Comparison of ENCODE assay signal across 22 cellular contexts in the genomic region with DNA sequence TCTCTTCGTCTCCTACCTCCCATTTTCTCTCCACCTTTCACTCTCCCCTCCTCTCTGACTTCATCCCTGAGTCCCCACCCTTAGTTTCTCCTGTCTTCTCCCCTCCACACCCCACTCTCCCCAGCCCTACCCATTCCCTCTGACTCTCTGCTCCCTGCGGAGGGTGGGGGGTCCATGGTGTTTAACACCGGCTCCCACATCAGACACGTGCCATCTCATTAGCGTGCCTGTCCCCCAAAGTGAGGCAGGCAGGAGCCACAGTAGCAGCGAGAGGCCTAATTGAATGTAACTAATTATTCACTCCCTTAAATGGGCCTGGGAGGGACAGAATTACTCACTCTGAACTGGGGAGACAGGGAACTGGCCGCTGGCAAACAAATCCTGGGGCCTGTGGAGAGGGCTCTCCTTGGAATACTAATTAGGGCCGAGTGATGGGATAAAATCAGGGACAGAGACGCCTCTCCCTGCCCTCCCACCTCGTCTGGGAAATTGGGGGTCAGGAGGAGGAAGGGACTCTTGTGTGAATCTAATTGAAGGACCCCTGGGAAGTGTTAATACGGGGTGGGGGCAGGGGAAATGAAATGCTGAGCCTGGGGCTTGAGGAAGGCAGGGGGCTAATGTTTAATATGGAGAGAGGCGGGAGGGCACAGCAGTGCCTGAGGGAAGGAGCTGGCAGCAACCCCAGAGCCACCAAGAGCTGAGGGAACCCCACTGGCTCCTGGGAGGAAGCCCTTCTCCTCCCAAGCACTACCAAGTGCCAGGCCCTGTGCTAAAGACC. TPM values are rescaled to one million over a fixed set of nuclear protein-coding genes. Genes with fewer than 3 reads are reported as not detected.
DNase-seq lines count a peak whose midpoint lies in the region; ATAC-seq and TF ChIP-seq lines count a peak whose summit lies in the region.
"Had no signal": no experiment of that assay in that cellular context is flagged by ENCODE, and none has a peak within 500 bp of the region (broad histone marks: within the 10 kb centered on the region; RNA-seq: fewer than 3 reads in every experiment).

No MANE protein-coding gene starts in this region.

- H3K4me1 Mint-ChIP-seq in neural progenitor cell (peaks cover 32% of the 10 kb centered on the region), Calu3 (ENCODE audit: low read depth, unreplicated experiment) (no peaks in the 10 kb centered on the region)

- H3K9me3 ChIP-seq in RWPE2 (ENCODE audit: severe bottlenecking) (no peaks in the 10 kb centered on the region), neural progenitor cell (ENCODE audit: low read depth) (no peaks in the 10 kb centered on the region)
- H3K9me3 ChIP-seq: breast epithelium, Peyer's patch, SJSA1, transverse colon had no signal

- no peak for TF ChIP-seq CTCF in RWPE2 (IDR thresholded peaks at IDR 0.05; ENCODE audit: poor library complexity, severe bottlenecking)
- TF ChIP-seq CTCF in neural progenitor cell (IDR thresholded peaks at IDR 0.05): no peak
- no peak for TF ChIP-seq CTCF in Calu3 (IDR thresholded peaks at IDR 0.05; ENCODE audit: unreplicated experiment)

- H3K4me3 Mint-ChIP-seq in neural progenitor cell (peak overlapping the region; percentile 33), Calu3 (ENCODE audit: low read depth, unreplicated experiment) (no peak overlapping the region)
- H3K4me3 Mint-ChIP-seq: activated CD4-positive, alpha-beta memory T cell treated with anti-CD3 and anti-CD28 coated beads for 36 hours; activated naive CD4-positive, alpha-beta T cell treated with anti-CD3 and anti-CD28 coated beads for 36 hours; activated T-helper 1 cell treated with anti-CD3 and anti-CD28 coated beads, Interleukin-12 subunit alpha, Interleukin-12 subunit beta, Interleukin-2, Interleukin-4 antibody, amounts not matched to agents 30 ng/mL and 10 ng/mL and 1 ng/mL, durations not matched to agents 14 hours and 24 hours and 36 hours; CD14-positive monocyte; natural killer cell; T-cell had no signal

- H3K9me3 Mint-ChIP-seq in neural progenitor cell: no peaks in the 10 kb centered on the region
- H3K9me3 Mint-ChIP-seq in Calu3 (ENCODE audit: low read depth, unreplicated experiment): no peaks in the 10 kb centered on the region
- H3K9me3 Mint-ChIP-seq: activated CD4-positive, alpha-beta memory T cell treated with anti-CD3 and anti-CD28 coated beads for 36 hours; activated naive CD4-positive, alpha-beta T cell treated with anti-CD3 and anti-CD28 coated beads for 36 hours; activated T-helper 1 cell treated with anti-CD3 and anti-CD28 coated beads, Interleukin-12 subunit alpha, Interleukin-12 subunit beta, Interleukin-2, Interleukin-4 antibody, amounts not matched to agents 30 ng/mL and 10 ng/mL and 1 ng/mL, durations not matched to agents 14 hours and 24 hours and 36 hours; natural killer cell; T-cell had no signal

- peaks cover 36% of the 10 kb centered on the region for H3F3A ChIP-seq in neural progenitor cell (ENCODE audit: low read depth)

- no peak for ATAC-seq in RWPE2 (ENCODE audit: low read depth)
- no peak for ATAC-seq in HG03520 (IDR thresholded peaks at IDR 0.05; ENCODE audit: unreplicated experiment)
- ATAC-seq in HG03521 (IDR thresholded peaks at IDR 0.05; ENCODE audit: unreplicated experiment): no peak
- ATAC-seq: activated CD4-positive, CD25-positive, alpha-beta regulatory T cell treated with anti-CD3 and anti-CD28 coated beads, Interleukin-2, amount 50 U/mL, for 24 hours; natural killer cell; T-cell had no signal

- DNase-seq in COR-L47 (lab: John Stamatoyannopoulos, UW): peak; percentile 89
- DNase-seq in NCI-H1105 (lab: John Stamatoyannopoulos, UW): peak; percentile 38
- DNase-seq in RWPE2 (ENCODE audit: low spot score): peak; percentile 76
- DNase-seq in neural progenitor cell (ENCODE audit: low spot score): peak; percentile 84
- DNase-seq in Calu3: no peak
- DNase-seq: activated CD4-positive, alpha-beta memory T cell treated with anti-CD3 and anti-CD28 coated beads for 36 hours; activated CD8-positive, alpha-beta memory T cell treated with anti-CD3 and anti-CD28 coated beads, Interleukin-2, amount 50 U/mL, for 4 hours; activated naive CD4-positive, alpha-beta T cell treated with anti-CD3 and anti-CD28 coated beads for 36 hours; effector CD4-positive, alpha-beta T cell; natural killer cell; NCI-H524 treated with DMSO at 0.1 percent for 48 hours; Peyer's patch; T-cell; transverse colon had no signal

- H3K36me3 Mint-ChIP-seq in neural progenitor cell: no peaks in the 10 kb centered on the region
- H3K36me3 Mint-ChIP-seq in Calu3 (ENCODE audit: insufficient read depth, unreplicated experiment): no peaks in the 10 kb centered on the region
- H3K36me3 Mint-ChIP-seq: activated CD4-positive, alpha-beta memory T cell treated with anti-CD3 and anti-CD28 coated beads for 36 hours; CD14-positive monocyte; natural killer cell; T-cell had no signal

- H4K20me1 ChIP-seq in neural progenitor cell (ENCODE audit: low read depth): peaks cover 17% of the 10 kb centered on the region

- no peak overlapping the region for H2AFZ ChIP-seq in neural progenitor cell (replicated peaks)

- H3K79me2 ChIP-seq in neural progenitor cell (ENCODE audit: low read depth): no peaks in the 10 kb centered on the region

- H3K27me3 ChIP-seq in RWPE2 (ENCODE audit: insufficient read depth, poor library complexity, severe bottlenecking) (no peaks in the 10 kb centered on the region), neural progenitor cell (peaks cover 15% of the 10 kb centered on the region)
- H3K27me3 ChIP-seq: Peyer's patch had no signal

- H3K27ac Mint-ChIP-seq in neural progenitor cell (peak overlapping the region; percentile 73), Calu3 (ENCODE audit: unreplicated experiment) (no peak overlapping the region)
- H3K27ac Mint-ChIP-seq: activated CD4-positive, alpha-beta memory T cell treated with anti-CD3 and anti-CD28 coated beads for 36 hours; activated naive CD4-positive, alpha-beta T cell treated with anti-CD3 and anti-CD28 coated beads for 36 hours; activated T-helper 1 cell treated with anti-CD3 and anti-CD28 coated beads, Interleukin-12 subunit alpha, Interleukin-12 subunit beta, Interleukin-2, Interleukin-4 antibody, amounts not matched to agents 30 ng/mL and 10 ng/mL and 1 ng/mL, durations not matched to agents 14 hours and 24 hours and 36 hours; CD14-positive monocyte; natural killer cell; T-cell had no signal

- H3K4me3 ChIP-seq in RWPE2 (ENCODE audit: severe bottlenecking): no peak overlapping the region
- peak overlapping the region; percentile 27 for H3K4me3 ChIP-seq in neural progenitor cell
- H3K4me3 ChIP-seq: breast epithelium, Peyer's patch, SJSA1, transverse colon had no signal

- BruUV-seq in Calu3 (replicated peaks; lab: Mats Ljungman, UMichigan): no TSS peak

- H3K36me3 ChIP-seq in RWPE2 (ENCODE audit: low read depth) (no peaks in the 10 kb centered on the region), neural progenitor cell (no peaks in the 10 kb centered on the region)
- H3K36me3 ChIP-seq: breast epithelium, Peyer's patch, SJSA1, transverse colon had no signal

- intact Hi-C loops in Calu3 (cut with micrococcal nuclease; ENCODE audit: unreplicated experiment): loop anchor here (10.0 kb wide), 1 partner anchor 119 kb away; no protein-coding TSS in a partner anchor

- no peak overlapping the region for H3K27ac ChIP-seq in RWPE2 (ENCODE audit: poor library complexity, severe bottlenecking)
- peak overlapping the region; percentile 53 for H3K27ac ChIP-seq in neural progenitor cell
- H3K27ac ChIP-seq: breast epithelium, epithelial cell of prostate, Peyer's patch, SJSA1, transverse colon had no signal

- H3K4me2 ChIP-seq in neural progenitor cell: peak overlapping the region; percentile 74

- H3K9ac ChIP-seq in neural progenitor cell: no peak overlapping the region

- H3K4me1 ChIP-seq in RWPE2 (ENCODE audit: insufficient read depth, poor library complexity, severe bottlenecking): peaks cover 8% of the 10 kb centered on the region
- H3K4me1 ChIP-seq in neural progenitor cell: peaks cover 45% of the 10 kb centered on the region
- H3K4me1 ChIP-seq: Peyer's patch, SJSA1, transverse colon had no signal

- CTCF ChIA-PET in Calu3 (lab: Charles Lee): no interaction called here

- H3K27me3 Mint-ChIP-seq in neural progenitor cell (ENCODE audit: insufficient read depth, low read depth) (peaks cover 24% of the 10 kb centered on the region), Calu3 (ENCODE audit: unreplicated experiment) (peaks cover 100% of the 10 kb centered on the region)

RNA-seq across cellular contexts. Expression of a gene that starts 17.9 kb away (rescaled TPM):
- total RNA-seq in neural progenitor cell (ENCODE audit: low replicate concordance): 11.0 and 14.0 TPM in 2 replicates
- 13.3 and 13.6 TPM in 2 replicates for total RNA-seq in Calu3 (2022)

RNA-seq across cellular contexts. Expression of a gene that starts 46.3 kb away (rescaled TPM):
- 10.3 and 18.4 TPM in 2 replicates for total RNA-seq in neural progenitor cell (ENCODE audit: low replicate concordance)
- total RNA-seq in Calu3 (2022): 31.7 and 34.4 TPM in 2 replicates
